Comparison of ENCODE assay signal across 8 cellular contexts in genomic region chr13:48400820-48401219, GRCh38. TPM values are rescaled to one million over a fixed set of nuclear protein-coding genes. Genes with fewer than 3 reads are reported as not detected.
DNase-seq lines count a peak whose midpoint lies in the region; ATAC-seq and TF ChIP-seq lines count a peak whose summit lies in the region.

No MANE protein-coding gene starts in this region.

- CTCF ChIA-PET in OCI-LY7 (lab: Charles Lee; ENCODE audit: unreplicated experiment), result no interaction called here

- H3K36me3 Mint-ChIP-seq in osteocyte (ENCODE audit: unreplicated experiment), result peaks cover 8% of the 10 kb centered on the region

- H3K27ac ChIP-seq in 22Rv1, result peak overlapping the region; percentile 63
- H3K27ac ChIP-seq in OCI-LY7 (ENCODE audit: low read depth, low read length, poor library complexity, severe bottlenecking), result no peak overlapping the region

- H3K4me2 ChIP-seq in OCI-LY7 (ENCODE audit: low read length), result no peak overlapping the region

- H3K9me3 Mint-ChIP-seq in osteocyte (ENCODE audit: unreplicated experiment), result peaks cover 5% of the 10 kb centered on the region

- intact Hi-C loops in OCI-LY7 (cut with micrococcal nuclease; ENCODE audit: unreplicated experiment), result loop anchor here (1.0 kb wide), 1 partner anchor 179 kb away; no protein-coding TSS in a partner anchor

- no peaks in the 10 kb centered on the region for H3K9me3 ChIP-seq in OCI-LY7 (ENCODE audit: low read length)

- ATAC-seq in GM19351 (IDR thresholded peaks at IDR 0.05; ENCODE audit: unreplicated experiment), result peak; percentile 49
- no peak for ATAC-seq in HG03457 (IDR thresholded peaks at IDR 0.05; ENCODE audit: unreplicated experiment)
- no peak for ATAC-seq in HG03521 (IDR thresholded peaks at IDR 0.05; ENCODE audit: unreplicated experiment)

- DNase-seq in OCI-LY7 (ENCODE audit: low spot score), result peak; percentile 14
- DNase-seq in epithelial cell of esophagus (ENCODE audit: low read depth), result peak; percentile 95
- DNase-seq in osteocyte (ENCODE audit: extremely low spot score, unreplicated experiment), result no peak
- DNase-seq in anterior cingulate cortex (lab: John Stamatoyannopoulos, UW), result no peak

- no peak overlapping the region for H2AFZ ChIP-seq in OCI-LY7 (ENCODE audit: low read length)

- H4K20me1 ChIP-seq in OCI-LY7 (ENCODE audit: insufficient read depth, low read length), result no peaks in the 10 kb centered on the region

- POLR2A ChIA-PET in OCI-LY7 (lab: Charles Lee), result no interaction called here

- H3K4me3 Mint-ChIP-seq in osteocyte (ENCODE audit: unreplicated experiment), result peak overlapping the region; percentile 12

- peak overlapping the region; percentile 76 for H3K27ac Mint-ChIP-seq in osteocyte (ENCODE audit: unreplicated experiment)

- TF ChIP-seq CTCF in 22Rv1 (IDR thresholded peaks at IDR 0.05), result no peak
- TF ChIP-seq CTCF in OCI-LY7 (conservative IDR thresholded peaks at IDR 0.05; ENCODE audit: low read length), result peak; percentile 43; the same call in 1 of the 2 replicates
- TF ChIP-seq CTCF in epithelial cell of esophagus (IDR thresholded peaks at IDR 0.05; ENCODE audit: insufficient read depth, low read depth, low read length, missing control alignments), result no peak
- TF ChIP-seq CTCF in osteocyte (IDR thresholded peaks at IDR 0.05), result no peak

- no peaks in the 10 kb centered on the region for H3K9me2 ChIP-seq in OCI-LY7 (ENCODE audit: insufficient read depth, low read length)

- no peaks in the 10 kb centered on the region for H3K79me2 ChIP-seq in OCI-LY7 (ENCODE audit: insufficient read depth, low read depth, low read length)

- no peaks in the 10 kb centered on the region for H3K27me3 Mint-ChIP-seq in osteocyte (ENCODE audit: unreplicated experiment)

- H3K4me3 ChIP-seq in OCI-LY7 (ENCODE audit: low read depth, low read length, poor library complexity, severe bottlenecking) (no peak overlapping the region), epithelial cell of esophagus (ENCODE audit: low read length) (no peak overlapping the region)

- H3K4me1 Mint-ChIP-seq in osteocyte (ENCODE audit: unreplicated experiment), result peaks cover 78% of the 10 kb centered on the region

- peaks cover 25% of the 10 kb centered on the region; the same call in 1 of the 2 replicates for H3K36me3 ChIP-seq in OCI-LY7 (ENCODE audit: insufficient read depth, low read length)

- H3K4me1 ChIP-seq in OCI-LY7 (ENCODE audit: insufficient read depth, low read length, poor library complexity, severe bottlenecking), result peaks cover 20% of the 10 kb centered on the region

- no TSS peak for BruUV-seq in OCI-LY7 (replicated peaks; lab: Mats Ljungman, UMichigan)

RNA-seq across cellular contexts. Expression of gene LPAR6, which starts 12.1 kb away (rescaled TPM):
- 0.10 TPM in 1 of 2 replicates, not detected in the other for total RNA-seq in OCI-LY7 (2014; rRNA removed; shearing (Covaris generic))
- total RNA-seq in OCI-LY7 (2022), result not detected in 2 replicates
- total RNA-seq in osteocyte, result 10.1 and 13.0 TPM in 2 replicates

Comparison
In these comparisons a context has a peak if more than half of its experiments do, and no peak if none do; other contexts are left out.
1. DNase-seq: peak in OCI-LY7 (single experiment) and epithelial cell of esophagus (single experiment); none in osteocyte (single experiment) and anterior cingulate cortex (0 of 58).
2. RNA of gene LPAR6, which starts 12.1 kb away (total RNA-seq): 10.1 to 13.0 TPM in osteocyte; 0.10 TPM in OCI-LY7; every median in the first group is over 10 times any median in the second.